34 cellular contexts compared by ENCODE assay signal in genomic region chr17:39934324-39934723, GRCh38. TPM values are rescaled to one million over a fixed set of nuclear protein-coding genes. Genes with fewer than 3 reads are reported as not detected.
A peak's percentile ranks its signal among the peaks of the same experiment; 100 is the strongest.
DNase-seq lines count a peak whose midpoint lies in the region; ATAC-seq and TF ChIP-seq lines count a peak whose summit lies in the region.
"Had no signal": no experiment of that assay in that cellular context is flagged by ENCODE, and none has a peak within 500 bp of the region (broad histone marks: within the 10 kb centered on the region; RNA-seq: fewer than 3 reads in every experiment).

No MANE protein-coding gene starts in this region.

- no peak overlapping the region for H2AK5ac ChIP-seq in IMR-90 (ENCODE audit: low read depth, low read length)

- H2BK120ac ChIP-seq in IMR-90 (ENCODE audit: low read depth, low read length), result no peak overlapping the region

- H3K4ac ChIP-seq in IMR-90 (ENCODE audit: low read depth, low read length), result peak overlapping the region; percentile 27; the same call in 1 of the 2 replicates

- no peak overlapping the region for H2AK9ac ChIP-seq in IMR-90 (replicated peaks; ENCODE audit: low read depth, low read length, poor library complexity)

- H3K36me3 ChIP-seq in heart right ventricle (no peaks in the 10 kb centered on the region), IMR-90 (ENCODE audit: control insufficient read depth, insufficient read depth, low read length) (no peaks in the 10 kb centered on the region), liver (ENCODE audit: control insufficient read depth in 4 of 4, insufficient read depth in 3 of 4, low read depth in 1 of 4, low read length in 3 of 4) (no peaks in the 10 kb centered on the region), gastrocnemius medialis (no peaks in the 10 kb centered on the region), ascending aorta (no peaks in the 10 kb centered on the region), upper lobe of right lung (no peaks in the 10 kb centered on the region), adrenal gland (replicated peaks in 1 of 2) (no peaks in the 10 kb centered on the region)
- H3K36me3 ChIP-seq: MG63, SJCRH30 had no signal

- no peak overlapping the region for H4K91ac ChIP-seq in IMR-90 (ENCODE audit: insufficient read depth, low read depth, low read length)

- in situ Hi-C loops in IMR-90 (cut with MboI; ENCODE audit: low sequenced_read_pairs) (no loop called here), gastrocnemius medialis (cut with MboI; ENCODE audit: low sequenced_read_pairs in 4 of 4) (no loop called here)

- 79 to 87% methylated on average over 5 of the region's 5 CpGs for WGBS in heart right ventricle, 2 donors
- WGBS in IMR-90 (ENCODE audit: extremely low coverage in 2 of 2, insufficient read length in 1 of 2), 2 experiments, result no CpG with 5 or more reads among the region's 5 CpGs
- WGBS in liver, result 49% methylated on average over 5 of the region's 5 CpGs
- 70 to 78% (median 76%) methylated on average over 5 of the region's 5 CpGs for WGBS in adrenal gland, 4 donors

- TF ChIP-seq POLR2A in IMR-90 (IDR thresholded peaks at IDR 0.05; ENCODE audit: low read depth, low read length), result no peak
- no peak for TF ChIP-seq POLR2A in gastrocnemius medialis (IDR thresholded peaks at IDR 0.05)
- TF ChIP-seq POLR2A in adrenal gland (IDR thresholded peaks at IDR 0.05), result no peak

- H3K27me3 ChIP-seq in heart right ventricle (no peaks in the 10 kb centered on the region), IMR-90 (ENCODE audit: control insufficient read depth, insufficient read depth, low read length) (no peaks in the 10 kb centered on the region), liver (ENCODE audit: control insufficient read depth in 4 of 4, insufficient read depth in 4 of 4, low read length in 3 of 4) (no peaks in the 10 kb centered on the region), gastrocnemius medialis (no peaks in the 10 kb centered on the region), ascending aorta (no peaks in the 10 kb centered on the region), upper lobe of right lung (no peaks in the 10 kb centered on the region), adrenal gland (peaks cover 4% of the 10 kb centered on the region)
- H3K27me3 ChIP-seq: MG63, SJCRH30 had no signal

- TF ChIP-seq CTCF in heart right ventricle (IDR thresholded peaks at IDR 0.05), result no peak
- TF ChIP-seq CTCF in IMR-90 (conservative IDR thresholded peaks at IDR 0.05; ENCODE audit: low read depth, low read length), result no peak
- TF ChIP-seq CTCF in liver (IDR thresholded peaks at IDR 0.05; ENCODE audit: low read depth, low read length, missing input control), result no peak
- no peak for TF ChIP-seq CTCF in gastrocnemius medialis (IDR thresholded peaks at IDR 0.05 in 4 of 5, conservative IDR thresholded peaks at IDR 0.05 in 1 of 5)
- TF ChIP-seq CTCF in ascending aorta (IDR thresholded peaks at IDR 0.05), result no peak
- TF ChIP-seq CTCF in upper lobe of right lung (IDR thresholded peaks at IDR 0.05), result no peak
- no peak for TF ChIP-seq CTCF in adrenal gland (IDR thresholded peaks at IDR 0.05)

- no peak overlapping the region for H3K18ac ChIP-seq in IMR-90 (ENCODE audit: low read depth, low read length)

- H2BK20ac ChIP-seq in IMR-90 (ENCODE audit: low read depth, low read length), result no peak overlapping the region

- H4K8ac ChIP-seq in IMR-90 (ENCODE audit: low read depth in 2 of 2, low read length in 2 of 2), result no peak overlapping the region

- no peak for TF ChIP-seq RAD21 in IMR-90 (IDR thresholded peaks at IDR 0.05; ENCODE audit: low read length)
- TF ChIP-seq RAD21 in liver (IDR thresholded peaks at IDR 0.05), result peak in 1 of 2 donors; percentile 47

- CTCF ChIA-PET in IMR-90 (lab: Yijun Ruan, JAX), result no interaction called here

- no peak overlapping the region for H3K56ac ChIP-seq in IMR-90 (ENCODE audit: extremely low read depth, insufficient read depth, low read length)

- no peak overlapping the region for H2BK5ac ChIP-seq in IMR-90 (ENCODE audit: low read depth, low read length, poor library complexity, severe bottlenecking)

- no peak overlapping the region for H4K5ac ChIP-seq in IMR-90 (ENCODE audit: low read depth, low read length)

- H2BK15ac ChIP-seq in IMR-90 (ENCODE audit: low read depth, low read length), result no peak overlapping the region

- no peaks in the 10 kb centered on the region for H3K79me1 ChIP-seq in IMR-90 (ENCODE audit: low read depth in 1 of 2, low read length in 2 of 2)

- no peak overlapping the region for H3K23ac ChIP-seq in IMR-90 (ENCODE audit: low read depth, low read length)

- POLR2A ChIA-PET in IMR-90 (lab: Charles Lee; ENCODE audit: unreplicated experiment), result no interaction called here

- peak overlapping the region in 8 of 10 donors; percentile 4 to 87 (median 77) for H3K27ac ChIP-seq in heart right ventricle
- H3K27ac ChIP-seq in IMR-90 (ENCODE audit: insufficient read depth, low read length), result no peak overlapping the region
- H3K27ac ChIP-seq in liver (ENCODE audit: low read depth in 1 of 2, low read length in 2 of 2), result peak overlapping the region; percentile 40 to 56
- H3K27ac ChIP-seq in gastrocnemius medialis, result peak overlapping the region; percentile 60 to 70 (median 67)
- H3K27ac ChIP-seq in ascending aorta, result no peak overlapping the region
- no peak overlapping the region for H3K27ac ChIP-seq in upper lobe of right lung
- no peak overlapping the region for H3K27ac ChIP-seq in adrenal gland
- H3K27ac ChIP-seq: PC-9, SJCRH30 had no signal

- H3K4me1 ChIP-seq in heart right ventricle, result peaks cover 0 to 48% (median 17%) of the 10 kb centered on the region in 9 donors
- peaks cover 15% of the 10 kb centered on the region for H3K4me1 ChIP-seq in IMR-90 (ENCODE audit: control insufficient read depth, insufficient read depth, low read length)
- H3K4me1 ChIP-seq in liver (ENCODE audit: control insufficient read depth in 4 of 4, insufficient read depth in 4 of 4, low read length in 3 of 4), result peaks cover 3 to 21% (median 10%) of the 10 kb centered on the region in 4 donors
- H3K4me1 ChIP-seq in gastrocnemius medialis, result peaks cover 16 to 27% of the 10 kb centered on the region in 2 donors
- H3K4me1 ChIP-seq in ascending aorta, result peaks cover 0 to 14% of the 10 kb centered on the region in 2 donors
- peaks cover 6% of the 10 kb centered on the region for H3K4me1 ChIP-seq in upper lobe of right lung
- peaks cover 0 to 7% of the 10 kb centered on the region in 2 donors for H3K4me1 ChIP-seq in adrenal gland (replicated peaks in 1 of 2)

- BruUV-seq in IMR-90 (replicated peaks; lab: Mats Ljungman, UMichigan), result no TSS peak

- H3K4me2 ChIP-seq in IMR-90 (ENCODE audit: low read depth, low read length), result no peak overlapping the region
- H3K4me2 ChIP-seq: PC-9 had no signal

- peaks cover 4% of the 10 kb centered on the region for H4K20me1 ChIP-seq in IMR-90 (ENCODE audit: insufficient read depth, low read length)

- dilution Hi-C loops in IMR-90 (cut with HindIII; ENCODE audit: low sequenced_read_pairs, unreplicated experiment), result no loop called here

- DNase-seq in heart right ventricle, result no peak
- DNase-seq in left cardiac atrium, result no peak
- no peak for DNase-seq in IMR-90
- no peak for DNase-seq in gastrocnemius medialis
- DNase-seq in ascending aorta (ENCODE audit: low spot score in 2 of 2), result no peak
- no peak for DNase-seq in upper lobe of right lung
- no peak for DNase-seq in adrenal gland
- DNase-seq: C1 segment of cervical spinal cord; Caco-2; CD8-positive, alpha-beta T cell; DMS79; EL; GDM1; KBM-7; MG63; NCI-H1105 treated with DMSO at 0.1 percent for 48 hours; NCI-H146; NCI-H1930; NCI-H2107; NCI-H446; NCI-H524 treated with DMSO at 0.1 percent for 48 hours; NCI-H774; PC-9; SJCRH30 had no signal

- no peak overlapping the region for H3K4me3 ChIP-seq in heart right ventricle
- H3K4me3 ChIP-seq in IMR-90 (ENCODE audit: insufficient read depth, low read depth, low read length), result no peak overlapping the region
- no peak overlapping the region for H3K4me3 ChIP-seq in liver (ENCODE audit: low read depth in 1 of 3, low read length in 3 of 3)
- H3K4me3 ChIP-seq in gastrocnemius medialis, result no peak overlapping the region
- H3K4me3 ChIP-seq in ascending aorta, result no peak overlapping the region
- no peak overlapping the region for H3K4me3 ChIP-seq in upper lobe of right lung
- H3K4me3 ChIP-seq in adrenal gland, result no peak overlapping the region
- H3K4me3 ChIP-seq: GM12878, MG63, PC-9, SJCRH30 had no signal

- ATAC-seq in heart right ventricle (no peak), left cardiac atrium (no peak), IMR-90 (ENCODE audit: low read depth) (no peak), gastrocnemius medialis (no peak), upper lobe of right lung (no peak)
- ATAC-seq: CD8-positive, alpha-beta T cell; GM12878; HCT116; SK-N-SH treated with all-trans-retinoic acid at 6 μM for 48 hours had no signal

- H3K9me3 ChIP-seq in heart right ventricle, result no peaks in the 10 kb centered on the region
- no peaks in the 10 kb centered on the region for H3K9me3 ChIP-seq in IMR-90 (ENCODE audit: control insufficient read depth, insufficient read depth, low read length)
- no peaks in the 10 kb centered on the region for H3K9me3 ChIP-seq in liver (ENCODE audit: control insufficient read depth in 4 of 4, low read length in 3 of 4)
- no peaks in the 10 kb centered on the region for H3K9me3 ChIP-seq in gastrocnemius medialis
- no peaks in the 10 kb centered on the region for H3K9me3 ChIP-seq in ascending aorta
- no peaks in the 10 kb centered on the region for H3K9me3 ChIP-seq in upper lobe of right lung
- H3K9me3 ChIP-seq in adrenal gland (replicated peaks in 1 of 3), result no peaks in the 10 kb centered on the region
- H3K9me3 ChIP-seq: Caco-2, MG63, SJCRH30 had no signal

- H3K9me1 ChIP-seq in IMR-90 (ENCODE audit: insufficient read depth, low read length), result peaks cover 13% of the 10 kb centered on the region

- intact Hi-C loops in heart right ventricle (cut with DNase I) (loop anchor here in 1 of 10 donors (2.0 kb wide), 1 partner anchor 18 kb away; no protein-coding TSS in a partner anchor), left cardiac atrium (cut with DNase I) (no loop called here), IMR-90 (cut with micrococcal nuclease) (no loop called here), gastrocnemius medialis (cut with DNase I; ENCODE audit: low total_unique reads) (no loop called here), ascending aorta (cut with DNase I) (no loop called here), upper lobe of right lung (cut with DNase I) (no loop called here), adrenal gland (cut with DNase I) (no loop called here)

- H3K9ac ChIP-seq in IMR-90 (ENCODE audit: low read depth, low read length), result no peak overlapping the region
- peak overlapping the region in 1 of 2 donors; percentile 2 for H3K9ac ChIP-seq in liver (ENCODE audit: low read depth in 1 of 2, low read length in 2 of 2)

- H2AFZ ChIP-seq in IMR-90 (replicated peaks; ENCODE audit: low read length, poor library complexity), result no peak overlapping the region
- H2AFZ ChIP-seq: PC-9 had no signal

- H3K14ac ChIP-seq in IMR-90 (replicated peaks; ENCODE audit: low read depth, low read length), result no peak overlapping the region

RNA-seq across cellular contexts. Expression of gene LRRC3C, which starts 6.8 kb away (rescaled TPM):
- not detected for total RNA-seq in heart right ventricle
- polyA plus RNA-seq in heart right ventricle, result not detected
- total RNA-seq in left cardiac atrium, result not detected
- not detected in 2 replicates for total RNA-seq in IMR-90 (2012; rRNA removed)
- polyA plus RNA-seq in IMR-90 (2012; rRNA removed), result not detected in 2 replicates
- not detected in 2 replicates for polyA plus RNA-seq in IMR-90 (2012; cell fraction: cytosol; rRNA removed)
- 0.08 TPM in 1 of 2 replicates, not detected in the other for polyA plus RNA-seq in IMR-90 (2012; cell fraction: nucleus; rRNA removed; ENCODE audit: low replicate concordance)
- total RNA-seq in liver, result under 1 TPM in 1 of 2 donors, not detected in 1; 0.17 TPM
- polyA plus RNA-seq in liver, result under 1 TPM; 0.08 to 0.24 TPM
- total RNA-seq in gastrocnemius medialis, result not detected
- not detected for total RNA-seq in ascending aorta
- total RNA-seq in upper lobe of right lung, result not detected
- not detected for total RNA-seq in adrenal gland
- polyA plus RNA-seq in adrenal gland, result not detected
- total RNA-seq: Caco-2; CD8-positive, alpha-beta T cell; GM12878; H4; HT1080; LHCN-M2; PC-9; Right ventricle myocardium inferior; RPMI7951; SJCRH30 had no signal
- polyA plus RNA-seq: AG04450, GM12878 had no signal

RNA-seq across cellular contexts. Expression of gene ORMDL3, which starts 6.9 kb away (rescaled TPM):
- 10 to 100 TPM; 33.5 to 94.3 (median 66.8) TPM for total RNA-seq in heart right ventricle
- polyA plus RNA-seq in heart right ventricle, result 10 to 100 TPM; 51.4 to 56.3 TPM
- 10 to 100 TPM; 39.7 to 50.4 TPM for total RNA-seq in left cardiac atrium
- total RNA-seq in IMR-90 (2012; rRNA removed), result 45.7 and 46.4 TPM in 2 replicates
- 68.9 and 78.6 TPM in 2 replicates for polyA plus RNA-seq in IMR-90 (2012; rRNA removed)
- 39.3 and 55.4 TPM in 2 replicates for polyA plus RNA-seq in IMR-90 (2012; cell fraction: cytosol; rRNA removed)
- 38.2 and 43.6 TPM in 2 replicates for polyA plus RNA-seq in IMR-90 (2012; cell fraction: nucleus; rRNA removed; ENCODE audit: low replicate concordance)
- total RNA-seq in liver, result 100 to 1,000 TPM; 138 to 141 TPM
- 100 to 1,000 TPM in 1 of 2 donors, 10 to 100 TPM in 1; 71.0 to 112 TPM for polyA plus RNA-seq in liver
- total RNA-seq in gastrocnemius medialis, result 10 to 100 TPM; 17.3 to 36.2 (median 29.6) TPM
- 32.2 TPM for total RNA-seq in ascending aorta
- total RNA-seq in upper lobe of right lung, result 70.3 TPM
- total RNA-seq in adrenal gland, result 10 to 100 TPM; 29.1 to 76.7 (median 50.9) TPM
- polyA plus RNA-seq in adrenal gland, result 100 to 1,000 TPM in 1 of 3 donors, 10 to 100 TPM in 2; 40.4 to 102 (median 52.1) TPM

RNA-seq across cellular contexts. Expression of gene GSDMB, which starts 15.9 kb away (rescaled TPM):
- total RNA-seq in heart right ventricle (1 to 10 TPM in 9 of 10 donors, under 1 TPM in 1; 0.72 to 4.6 (median 2.5) TPM), left cardiac atrium (1 to 10 TPM; 2.4 to 4.2 TPM), IMR-90 (2012; rRNA removed) (1.4 and 1.7 TPM in 2 replicates), liver (10 to 100 TPM; 10.3 to 35.1 TPM), gastrocnemius medialis (1 to 10 TPM in 2 of 4 donors, under 1 TPM in 2; 0.07 to 1.1 (median 0.92) TPM), ascending aorta (6.9 TPM), upper lobe of right lung (13.5 TPM), adrenal gland (1 to 10 TPM in 4 of 8 donors, under 1 TPM in 3, not detected in 1; 0.53 to 3.0 (median 1.1) TPM)
- polyA plus RNA-seq in heart right ventricle (10 to 100 TPM in 1 of 2 donors, 1 to 10 TPM in 1; 2.1 to 11.9 TPM), IMR-90 (2012; rRNA removed) (5.1 and 7.5 TPM in 2 replicates), liver (1 to 10 TPM; 4.2 to 7.9 TPM), adrenal gland (10 to 100 TPM in 2 of 3 donors, under 1 TPM in 1; 0.51 to 11.7 (median 10.0) TPM)
- 0.49 and 1.2 TPM in 2 replicates for polyA plus RNA-seq in IMR-90 (2012; cell fraction: cytosol; rRNA removed)
- 30.8 and 104 TPM in 2 replicates for polyA plus RNA-seq in IMR-90 (2012; cell fraction: nucleus; rRNA removed; ENCODE audit: low replicate concordance)

RNA-seq across cellular contexts. Expression of gene GSDMA, which starts 28.5 kb away (rescaled TPM):
- 1 to 10 TPM in 1 of 10 donors, under 1 TPM in 4, not detected in 5; 0.15 to 1.3 (median 0.57) TPM for total RNA-seq in heart right ventricle
- under 1 TPM in 1 of 2 donors, not detected in 1; 0.06 TPM for polyA plus RNA-seq in heart right ventricle
- 1 to 10 TPM; 1.3 TPM for total RNA-seq in left cardiac atrium
- total RNA-seq in IMR-90 (2012; rRNA removed), result not detected in 2 replicates
- polyA plus RNA-seq in IMR-90 (2012; rRNA removed), result 0.04 TPM in 1 of 2 replicates, not detected in the other
- not detected in 2 replicates for polyA plus RNA-seq in IMR-90 (2012; cell fraction: cytosol; rRNA removed)
- not detected in 2 replicates for polyA plus RNA-seq in IMR-90 (2012; cell fraction: nucleus; rRNA removed; ENCODE audit: low replicate concordance)
- total RNA-seq in liver, result under 1 TPM; 0.08 to 0.23 TPM
- under 1 TPM; 0.06 to 0.18 TPM for polyA plus RNA-seq in liver
- under 1 TPM in 2 of 4 donors, not detected in 2; 0.16 to 0.26 TPM for total RNA-seq in gastrocnemius medialis
- total RNA-seq in ascending aorta, result not detected
- total RNA-seq in upper lobe of right lung, result 0.29 TPM
- 1 to 10 TPM in 4 of 8 donors, under 1 TPM in 1, not detected in 3; 0.14 to 2.2 (median 1.4) TPM for total RNA-seq in adrenal gland
- under 1 TPM in 2 of 3 donors, not detected in 1; 0.20 to 0.53 TPM for polyA plus RNA-seq in adrenal gland
- total RNA-seq: Caco-2, GM12878, H4, HT1080, LHCN-M2, RPMI7951, SJCRH30 had no signal
- polyA plus RNA-seq: AG04450 had no signal

RNA-seq across cellular contexts. Expression of gene PSMD3, which starts 46.3 kb away (rescaled TPM):
- total RNA-seq in heart right ventricle (100 to 1,000 TPM in 1 of 10 donors, 10 to 100 TPM in 9; 76.5 to 113 (median 81.8) TPM), left cardiac atrium (10 to 100 TPM; 69.0 to 92.8 TPM), IMR-90 (2012; rRNA removed) (123 and 125 TPM in 2 replicates), liver (10 to 100 TPM; 62.3 to 80.7 TPM), gastrocnemius medialis (100 to 1,000 TPM; 211 to 364 (median 329) TPM), ascending aorta (93.1 TPM), upper lobe of right lung (73.6 TPM), adrenal gland (100 to 1,000 TPM in 3 of 8 donors, 10 to 100 TPM in 5; 78.8 to 123 (median 97.3) TPM)
- polyA plus RNA-seq in heart right ventricle (100 to 1,000 TPM in 1 of 2 donors, 10 to 100 TPM in 1; 46.7 to 109 TPM), IMR-90 (2012; rRNA removed) (154 and 155 TPM in 2 replicates), liver (10 to 100 TPM; 30.7 to 70.4 TPM), adrenal gland (100 to 1,000 TPM in 1 of 3 donors, 10 to 100 TPM in 2; 42.8 to 109 (median 54.5) TPM)
- 69.3 and 125 TPM in 2 replicates for polyA plus RNA-seq in IMR-90 (2012; cell fraction: cytosol; rRNA removed)
- 121 and 167 TPM in 2 replicates for polyA plus RNA-seq in IMR-90 (2012; cell fraction: nucleus; rRNA removed; ENCODE audit: low replicate concordance)

Comparison
In these comparisons a context has a peak if more than half of its experiments do, and no peak if none do; other contexts are left out.
1. H3K27ac ChIP-seq: peak in heart right ventricle (8 of 10), liver (2 of 2) and gastrocnemius medialis (4 of 4); none in IMR-90 (single experiment), ascending aorta (0 of 2), upper lobe of right lung (single experiment) and adrenal gland (0 of 5).